In genomic region chr5:139647406-139648204, GRCh38 we compare ENCODE assay signal across 8 cellular contexts. TPM values are rescaled to one million over a fixed set of nuclear protein-coding genes. Genes with fewer than 3 reads are reported as not detected.
DNase-seq lines count a peak whose midpoint lies in the region; ATAC-seq and TF ChIP-seq lines count a peak whose summit lies in the region.

No MANE protein-coding gene starts in this region.

- no peak overlapping the region for H3K4me3 Mint-ChIP-seq in activated CD4-positive, alpha-beta T cell treated with anti-CD3 and anti-CD28 coated beads for 36 hours

- peak overlapping the region; percentile 76 to 79 for H3K4me3 ChIP-seq in ascending aorta
- H3K4me3 ChIP-seq in left lung: peak overlapping the region; percentile 76 to 92
- H3K4me3 ChIP-seq in thoracic aorta: peak overlapping the region; percentile 90

- H3K27me3 ChIP-seq in ascending aorta: no peaks in the 10 kb centered on the region
- H3K27me3 ChIP-seq in left lung: peaks cover 0 to 72% of the 10 kb centered on the region in 2 donors
- H3K27me3 ChIP-seq in thoracic aorta (replicated peaks; ENCODE audit: insufficient read depth): no peaks in the 10 kb centered on the region

- no peaks in the 10 kb centered on the region for H3K36me3 ChIP-seq in ascending aorta
- H3K36me3 ChIP-seq in left lung: no peaks in the 10 kb centered on the region
- H3K36me3 ChIP-seq in thoracic aorta: no peaks in the 10 kb centered on the region

- H3K9me3 ChIP-seq in ascending aorta (no peaks in the 10 kb centered on the region), left lung (no peaks in the 10 kb centered on the region), thoracic aorta (no peaks in the 10 kb centered on the region)

- POLR2A ChIA-PET in activated CD4-positive, alpha-beta T cell treated with anti-CD3 and anti-CD28 coated beads for 36 hours (lab: Charles Lee): interaction anchor here (1.2 kb wide), 1 partner anchor 10 kb away, joined by 9 read pairs; no protein-coding TSS in a partner anchor

- H3K9me3 Mint-ChIP-seq in activated CD4-positive, alpha-beta T cell treated with anti-CD3 and anti-CD28 coated beads for 36 hours (ENCODE audit: low read depth): no peaks in the 10 kb centered on the region

- H3K4me1 ChIP-seq in ascending aorta (peaks cover 9 to 21% of the 10 kb centered on the region in 2 donors), left lung (peaks cover 17 to 59% of the 10 kb centered on the region in 2 donors), thoracic aorta (ENCODE audit: control insufficient read depth in 1 of 2, low read depth in 2 of 2) (peaks cover 20 to 38% of the 10 kb centered on the region in 2 donors)

- no peak for ATAC-seq in activated CD4-positive, alpha-beta T cell treated with anti-CD3 and anti-CD28 coated beads for 36 hours
- ATAC-seq in left lung: no peak
- no peak for ATAC-seq in thoracic aorta (ENCODE audit: insufficient number of reproducible peaks, low FRiP score, low read depth)
- no peak for ATAC-seq in HG03108 (IDR thresholded peaks at IDR 0.05; ENCODE audit: unreplicated experiment)
- no peak for ATAC-seq in HG03378 (IDR thresholded peaks at IDR 0.05; ENCODE audit: unreplicated experiment)

- no peak for TF ChIP-seq CTCF in ascending aorta (IDR thresholded peaks at IDR 0.05)
- no peak for TF ChIP-seq CTCF in left lung (IDR thresholded peaks at IDR 0.05)
- TF ChIP-seq CTCF in thoracic aorta (IDR thresholded peaks at IDR 0.05): no peak

- intact Hi-C loops in activated CD4-positive, alpha-beta T cell treated with anti-CD3 and anti-CD28 coated beads for 36 hours (cut with DNase I, micrococcal nuclease): loop anchor here (1.0 to 5.0 kb wide), 3 partner anchors 10 to 200 kb away; no protein-coding TSS in a partner anchor
- intact Hi-C loops in ascending aorta (cut with DNase I) (loop anchor here (1.0 to 2.0 kb wide), 3 partner anchors 9 to 100 kb away; no protein-coding TSS in a partner anchor), left lung (cut with DNase I) (no loop called here)

- peak overlapping the region; percentile 96 for H3K27ac ChIP-seq in ascending aorta
- peak overlapping the region in 1 of 2 donors; percentile 73 for H3K27ac ChIP-seq in left lung
- H3K27ac ChIP-seq in thoracic aorta: peak overlapping the region in 1 of 2 donors; percentile 99

- CTCF ChIA-PET in activated CD4-positive, alpha-beta T cell treated with anti-CD3 and anti-CD28 coated beads for 36 hours (lab: Charles Lee): interaction anchor here (0.6 to 1.4 kb wide), 11 partner anchors 9 to 512 kb away, joined by 3 to 8 read pairs (median 3); no protein-coding TSS in a partner anchor

- peak; percentile 4 for DNase-seq in activated CD4-positive, alpha-beta T cell treated with anti-CD3 and anti-CD28 coated beads for 36 hours
- DNase-seq in activated CD4-positive, alpha-beta T cell treated with anti-CD3 and anti-CD28 coated beads, Interleukin-2, amount 50 U/mL, for 48 hours: no peak
- DNase-seq in ascending aorta (ENCODE audit: low spot score in 2 of 2) (peak in 1 of 2 donors; percentile 59), left lung (peak; percentile 31 to 51), thoracic aorta (ENCODE audit: low spot score) (no peak), D341Med (ENCODE audit: low spot score) (no peak)

- peaks cover 33% of the 10 kb centered on the region for H3K4me1 Mint-ChIP-seq in activated CD4-positive, alpha-beta T cell treated with anti-CD3 and anti-CD28 coated beads for 36 hours

- no peaks in the 10 kb centered on the region for H3K36me3 Mint-ChIP-seq in activated CD4-positive, alpha-beta T cell treated with anti-CD3 and anti-CD28 coated beads for 36 hours (ENCODE audit: low read depth)

- H3K27ac Mint-ChIP-seq in activated CD4-positive, alpha-beta T cell treated with anti-CD3 and anti-CD28 coated beads for 36 hours: no peak overlapping the region

- H3K27me3 Mint-ChIP-seq in activated CD4-positive, alpha-beta T cell treated with anti-CD3 and anti-CD28 coated beads for 36 hours: peaks cover 45% of the 10 kb centered on the region

RNA-seq across cellular contexts. Expression of gene CXXC5, which starts 0.5 kb away (rescaled TPM):
- total RNA-seq in activated CD4-positive, alpha-beta T cell treated with anti-CD3 and anti-CD28 coated beads for 36 hours: 1 to 10 TPM in 1 of 2 experiments, under 1 TPM in 1; 0.82 to 1.1 TPM
- total RNA-seq in ascending aorta (41.9 TPM), left lung (10 to 100 TPM; 24.5 to 29.6 TPM), thoracic aorta (10 to 100 TPM; 58.5 to 62.5 TPM)

Comparison
In these comparisons a context has a peak if more than half of its experiments do, and no peak if none do; other contexts are left out.
1. DNase-seq: peak in activated CD4-positive, alpha-beta T cell treated with anti-CD3 and anti-CD28 coated beads for 36 hours (single experiment) and left lung (2 of 2); none in activated CD4-positive, alpha-beta T cell treated with anti-CD3 and anti-CD28 coated beads, Interleukin-2, amount 50 U/mL, for 48 hours (0 of 2), thoracic aorta (single experiment) and D341Med (single experiment).
2. RNA of gene CXXC5, which starts 0.5 kb away (total RNA-seq): 58.5 to 62.5 TPM in thoracic aorta, 41.9 TPM in ascending aorta (single experiment) and 24.5 to 29.6 TPM in left lung; 0.82 to 1.1 TPM in activated CD4-positive, alpha-beta T cell treated with anti-CD3 and anti-CD28 coated beads for 36 hours; every median in the first group is over 10 times any median in the second.
3. intact Hi-C loops: an anchor here in activated CD4-positive, alpha-beta T cell treated with anti-CD3 and anti-CD28 coated beads for 36 hours (1.0 to 5.0 kb wide) and ascending aorta (1.0 to 2.0 kb wide); none called in left lung.
4. Peak in every context shown above with its lines, with median percentiles within 50 percentile points of each other: H3K4me3 ChIP-seq.